In the genomic region with DNA sequence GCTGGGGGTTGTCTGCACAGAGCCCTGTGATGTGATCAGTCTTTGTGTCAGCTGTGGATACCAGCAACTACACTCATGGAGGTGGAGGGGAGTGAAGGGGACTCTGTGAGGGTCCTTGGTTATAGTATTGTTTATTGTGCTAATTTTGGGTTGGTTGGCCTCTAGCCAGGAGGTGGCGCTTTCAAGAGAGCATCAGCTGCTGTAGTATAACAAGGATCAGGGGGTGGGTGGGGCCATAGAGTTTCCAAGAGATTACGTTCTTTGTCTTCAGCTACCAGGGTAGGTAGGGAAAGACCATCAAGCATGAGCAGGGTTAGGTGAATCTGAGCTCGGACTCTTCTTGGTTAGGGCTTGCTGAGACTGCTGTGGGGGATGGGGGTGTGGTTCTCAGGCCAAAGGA, we compare ENCODE assay signal across 18 cellular contexts.
DNase-seq lines count a peak whose midpoint lies in the region; ATAC-seq and TF ChIP-seq lines count a peak whose summit lies in the region.
"Had no signal": no experiment of that assay in that cellular context is flagged by ENCODE, and none has a peak within 500 bp of the region (broad histone marks: within the 10 kb centered on the region; RNA-seq: fewer than 3 reads in every experiment).

No MANE protein-coding gene starts in this region.

- no peak overlapping the region for H3K9ac ChIP-seq in BLaER1 treated with 17β-estradiol and CSF1 and Interleukin-3, amounts not matched to agents 10 nM and 100 nM

- H4K20me1 ChIP-seq in BLaER1 treated with 17β-estradiol and CSF1 and Interleukin-3, amounts not matched to agents 10 nM and 100 nM: no peaks in the 10 kb centered on the region
- no peaks in the 10 kb centered on the region for H4K20me1 ChIP-seq in GM23338 (replicated peaks; ENCODE audit: insufficient read depth)
- H4K20me1 ChIP-seq in OCI-LY7 (ENCODE audit: insufficient read depth, low read length): no peaks in the 10 kb centered on the region

- H3F3A ChIP-seq in GM23338 (replicated peaks; ENCODE audit: low read depth): no peaks in the 10 kb centered on the region

- TF ChIP-seq CTCF in GM23338 (conservative IDR thresholded peaks at IDR 0.05; ENCODE audit: low read depth in 2 of 2) (peak; percentile 48 to 59), OCI-LY7 (conservative IDR thresholded peaks at IDR 0.05; ENCODE audit: low read length) (peak; percentile 60)

- peaks cover 12% of the 10 kb centered on the region; the same call in 1 of the 2 replicates for H3K9me2 ChIP-seq in GM23338 (ENCODE audit: insufficient read depth)
- no peaks in the 10 kb centered on the region for H3K9me2 ChIP-seq in OCI-LY7 (ENCODE audit: insufficient read depth, low read length)

- H3K79me2 ChIP-seq in GM23338 (replicated peaks; ENCODE audit: insufficient read depth) (no peaks in the 10 kb centered on the region), OCI-LY7 (ENCODE audit: insufficient read depth, low read depth, low read length) (no peaks in the 10 kb centered on the region)

- DNase-seq in GM23338 (ENCODE audit: low spot score): peak; percentile 58
- DNase-seq in OCI-LY7 (ENCODE audit: low spot score): peak; percentile 4
- DNase-seq in iPS DF 4.7 (ENCODE audit: extremely low read depth, low spot score): peak; percentile 11
- no peak for DNase-seq in HCEC 1CT
- no peak for DNase-seq in GOT3 (lab: John Stamatoyannopoulos, UW)
- DNase-seq in T-helper 17 cell: no peak
- DNase-seq: ACHN, AML-193, Calu3, DMS53, MM.1S, NCI-H187, NCI-H526 treated with DMSO at 0.1 percent for 48 hours, Right ventricle myocardium superior had no signal

- no peak overlapping the region for H3K4me3 Mint-ChIP-seq in GM23338
- H3K4me3 Mint-ChIP-seq in T-helper 17 cell: no peak overlapping the region
- H3K4me3 Mint-ChIP-seq: CD4-positive, CD25-positive, alpha-beta regulatory T cell had no signal

- peaks cover 2% of the 10 kb centered on the region; the same call in 2 of the 3 replicates for H3K36me3 Mint-ChIP-seq in GM23338 (ENCODE audit: low read depth)
- H3K36me3 Mint-ChIP-seq in T-helper 17 cell (ENCODE audit: low read depth): no peaks in the 10 kb centered on the region
- H3K36me3 Mint-ChIP-seq: CD4-positive, CD25-positive, alpha-beta regulatory T cell had no signal

- H3K27me3 ChIP-seq in BLaER1 treated with 17β-estradiol and CSF1 and Interleukin-3, amounts not matched to agents 10 nM and 100 nM: no peaks in the 10 kb centered on the region
- no peaks in the 10 kb centered on the region for H3K27me3 ChIP-seq in GM23338 (ENCODE audit: insufficient read depth)

- H3K27ac Mint-ChIP-seq in GM23338 (no peak overlapping the region), T-helper 17 cell (no peak overlapping the region)

- CTCF ChIA-PET in OCI-LY7 (lab: Charles Lee; ENCODE audit: unreplicated experiment): no interaction called here

- H3K9me3 Mint-ChIP-seq in GM23338: no peaks in the 10 kb centered on the region

- ATAC-seq in GM23338 (peak; percentile 34; the same call in 1 of the 3 replicates), GM18520 (IDR thresholded peaks at IDR 0.05; ENCODE audit: unreplicated experiment) (no peak), T-helper 17 cell (no peak)
- ATAC-seq: SK-N-SH treated with all-trans-retinoic acid at 6 μM for 48 hours had no signal

- H3K4me1 Mint-ChIP-seq in GM23338: peaks cover 7% of the 10 kb centered on the region
- H3K4me1 Mint-ChIP-seq in T-helper 17 cell: peaks cover 2% of the 10 kb centered on the region

- H3K27me3 Mint-ChIP-seq in GM23338 (ENCODE audit: insufficient read depth, low read depth, poor library complexity) (peaks cover 3% of the 10 kb centered on the region), T-helper 17 cell (no peaks in the 10 kb centered on the region)

- H3K4me3 ChIP-seq in BLaER1 treated with 17β-estradiol and CSF1 and Interleukin-3, amounts not matched to agents 10 nM and 100 nM: 0 out of 20 replicates have a peak overlapping the region, but pooled peaks of 1 of the 10 experiments have one; percentile 22
- H3K4me3 ChIP-seq in GM23338 (no peak overlapping the region), OCI-LY7 (ENCODE audit: low read depth, low read length, poor library complexity, severe bottlenecking) (no peak overlapping the region)

- POLR2A ChIA-PET in OCI-LY7 (lab: Charles Lee): no interaction called here

- no TSS peak for BruUV-seq in OCI-LY7 (replicated peaks; lab: Mats Ljungman, UMichigan)

- no peak overlapping the region for H2AFZ ChIP-seq in GM23338
- no peak overlapping the region for H2AFZ ChIP-seq in OCI-LY7 (ENCODE audit: low read length)

- peak overlapping the region in 1 of 11 experiments; percentile 5; a peak in 1 of 22 replicates for H3K27ac ChIP-seq in BLaER1 treated with 17β-estradiol and CSF1 and Interleukin-3, amounts not matched to agents 10 nM and 100 nM
- H3K27ac ChIP-seq in GM23338 (ENCODE audit: low read depth) (no peak overlapping the region), OCI-LY7 (ENCODE audit: low read depth, low read length, poor library complexity, severe bottlenecking) (no peak overlapping the region)

- H3K4me1 ChIP-seq in BLaER1 treated with 17β-estradiol and CSF1 and Interleukin-3, amounts not matched to agents 10 nM and 100 nM: peaks cover 7 to 22% (median 14%) of the 10 kb centered on the region in 10 experiments; a peak in 18 of 20 replicates
- H3K4me1 ChIP-seq in GM23338 (ENCODE audit: insufficient read depth) (no peaks in the 10 kb centered on the region), OCI-LY7 (ENCODE audit: insufficient read depth, low read length, poor library complexity, severe bottlenecking) (no peaks in the 10 kb centered on the region)

- intact Hi-C loops in OCI-LY7 (cut with micrococcal nuclease; ENCODE audit: unreplicated experiment): no loop called here

- no peaks in the 10 kb centered on the region for H3K36me3 ChIP-seq in BLaER1 treated with 17β-estradiol and CSF1 and Interleukin-3, amounts not matched to agents 10 nM and 100 nM
- H3K36me3 ChIP-seq in GM23338 (ENCODE audit: insufficient read depth): no peaks in the 10 kb centered on the region
- H3K36me3 ChIP-seq in OCI-LY7 (ENCODE audit: insufficient read depth, low read length): no peaks in the 10 kb centered on the region

- H3K4me2 ChIP-seq in BLaER1 treated with 17β-estradiol and CSF1 and Interleukin-3, amounts not matched to agents 10 nM and 100 nM: peak overlapping the region in 10 of 11 experiments; percentile 22 to 67 (median 62); a peak in 19 of 22 replicates
- H3K4me2 ChIP-seq in GM23338: no peak overlapping the region
- H3K4me2 ChIP-seq in OCI-LY7 (ENCODE audit: low read length): no peak overlapping the region

- peaks cover 19 to 41% (median 27%) of the 10 kb centered on the region in 11 experiments for H3K9me3 ChIP-seq in BLaER1 treated with 17β-estradiol and CSF1 and Interleukin-3, amounts not matched to agents 10 nM and 100 nM (replicated peaks in 1 of 11)
- H3K9me3 ChIP-seq in OCI-LY7 (ENCODE audit: low read length) (no peaks in the 10 kb centered on the region), T-helper 17 cell (ENCODE audit: control insufficient read depth, low read length, poor library complexity, severe bottlenecking) (no peaks in the 10 kb centered on the region)

TF ChIP-seq in GM23338, 12 proteins besides CTCF, POLR2A, EP300 and RAD21 (continues in another document):
- TF ChIP-seq JUNB (IDR thresholded peaks at IDR 0.05; ENCODE audit: unreplicated experiment) (no peak), NANOG (IDR thresholded peaks at IDR 0.05; ENCODE audit: borderline replicate concordance) (no peak), STAT1 (IDR thresholded peaks at IDR 0.05; ENCODE audit: unreplicated experiment) (no peak)

Comparison
In these comparisons a context has a peak if more than half of its experiments do, and no peak if none do; other contexts are left out.
1. H3K4me2 ChIP-seq: peak in BLaER1 treated with 17β-estradiol and CSF1 and Interleukin-3, amounts not matched to agents 10 nM and 100 nM (10 of 11); none in GM23338 (single experiment) and OCI-LY7 (single experiment).
2. DNase-seq: peak in GM23338 (single experiment), OCI-LY7 (single experiment) and iPS DF 4.7 (single experiment); none in HCEC 1CT (single experiment), GOT3 (single experiment) and T-helper 17 cell (0 of 3).